In the genomic region with DNA sequence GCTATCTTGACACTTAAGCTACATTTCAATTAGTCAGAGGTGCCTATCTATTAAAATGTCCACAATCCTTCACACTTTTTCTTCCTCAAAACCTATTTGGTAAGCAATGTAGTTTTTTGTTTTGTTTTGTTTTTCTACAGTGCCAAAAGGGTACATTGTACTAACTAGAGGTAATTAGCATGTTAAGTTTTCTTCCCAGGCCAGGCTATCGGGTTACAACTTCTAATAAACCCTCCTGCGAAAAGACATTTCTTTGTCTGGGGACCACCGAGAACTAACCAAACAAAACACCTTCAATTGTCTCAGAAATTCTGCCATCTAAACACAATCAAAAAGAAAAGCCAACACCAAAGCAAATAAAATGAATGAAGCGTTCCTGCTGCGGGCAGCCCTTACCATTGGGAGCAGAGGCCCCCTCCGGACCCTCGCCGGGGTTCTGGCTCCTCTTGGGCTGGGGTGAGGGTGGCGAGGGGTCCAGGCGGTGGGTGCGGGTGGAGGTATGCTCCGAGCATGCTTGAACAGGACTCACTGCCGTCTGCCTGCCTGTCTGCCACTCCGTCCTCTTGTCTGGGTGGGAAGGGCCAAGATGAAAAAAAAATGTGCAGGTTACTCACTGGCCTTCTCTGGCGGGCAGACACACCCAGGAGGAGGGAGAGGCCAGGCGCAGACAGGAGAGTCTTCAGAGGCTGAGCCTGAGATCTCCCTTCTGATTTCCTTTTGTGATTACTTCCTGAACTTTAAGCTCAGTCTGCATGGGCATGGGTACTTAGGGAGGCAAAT, we compare ENCODE assay signal across 9 cellular contexts.
DNase-seq lines count a peak whose midpoint lies in the region; ATAC-seq and TF ChIP-seq lines count a peak whose summit lies in the region.
"Had no signal": no experiment of that assay in that cellular context is flagged by ENCODE, and none has a peak within 500 bp of the region (broad histone marks: within the 10 kb centered on the region; RNA-seq: fewer than 3 reads in every experiment).

No MANE protein-coding gene starts in this region.

- no CpG with 5 or more reads among the region's 16 CpGs for WGBS in mesendoderm (ENCODE audit: extremely low coverage, insufficient coverage, low lambda C conversion rate)

- H3K79me2 ChIP-seq in mesendoderm (ENCODE audit: control insufficient read depth, insufficient read depth, low read length) = peaks cover 40% of the 10 kb centered on the region

- TF ChIP-seq CTCF in BE2C (IDR thresholded peaks at IDR 0.05; ENCODE audit: low read depth, low read length) = no peak
- TF ChIP-seq CTCF in GM10266 (IDR thresholded peaks at IDR 0.05; ENCODE audit: control insufficient read depth, insufficient read depth, low read depth, missing control alignments) = no peak

- H3K27me3 ChIP-seq in BE2C (no peaks in the 10 kb centered on the region), mesendoderm (ENCODE audit: insufficient read depth, low read length, poor library complexity) (no peaks in the 10 kb centered on the region)

- no peak overlapping the region for H4K5ac ChIP-seq in mesendoderm (ENCODE audit: low read length)

- no peak overlapping the region for H3K23ac ChIP-seq in mesendoderm (ENCODE audit: low read length)

- H3K4me2 ChIP-seq in mesendoderm (ENCODE audit: low read length) = peak overlapping the region; percentile 20

- no peak overlapping the region for H2AK5ac ChIP-seq in mesendoderm (ENCODE audit: low read length)

- no peak overlapping the region for H3K18ac ChIP-seq in mesendoderm (ENCODE audit: low read length)

- no peak overlapping the region for H3K4ac ChIP-seq in mesendoderm (ENCODE audit: low read depth, low read length)

- H3K4me1 ChIP-seq in BE2C (peaks cover 3% of the 10 kb centered on the region; the same call in 1 of the 2 replicates), mesendoderm (ENCODE audit: control insufficient read depth, low read depth, low read length) (peaks cover 33% of the 10 kb centered on the region)

- ATAC-seq in HG02870 (IDR thresholded peaks at IDR 0.05; ENCODE audit: unreplicated experiment) = no peak

- H3K9ac ChIP-seq in mesendoderm (ENCODE audit: low read length) = peak overlapping the region; percentile 59

- peak overlapping the region; percentile 58 for H3K27ac ChIP-seq in mesendoderm (ENCODE audit: low read depth, low read length)

- no peak overlapping the region for H4K8ac ChIP-seq in mesendoderm (ENCODE audit: low read depth, low read length)

- H2BK5ac ChIP-seq in mesendoderm (ENCODE audit: low read length) = no peak overlapping the region

- peak; percentile 34 for DNase-seq in BE2C
- peak; percentile 65 to 86 (median 80) for DNase-seq in NCI-H1417 (lab: John Stamatoyannopoulos, UW)
- peak; percentile 76 for DNase-seq in astrocyte of the hippocampus (ENCODE audit: low read depth, low spot score)
- DNase-seq in mesendoderm = peak; percentile 94
- no peak for DNase-seq in anterior cingulate cortex (lab: John Stamatoyannopoulos, UW)
- no peak for DNase-seq in GM10266 (ENCODE audit: extremely low spot score)
- DNase-seq in T-helper 2 cell = no peak
- DNase-seq: AML-193 had no signal

- H2BK120ac ChIP-seq in mesendoderm (ENCODE audit: low read depth, low read length) = no peak overlapping the region

- H3K36me3 ChIP-seq in BE2C = no peaks in the 10 kb centered on the region
- no peaks in the 10 kb centered on the region for H3K36me3 ChIP-seq in mesendoderm (ENCODE audit: control insufficient read depth, insufficient read depth, low read length)

- no peak overlapping the region for H2BK15ac ChIP-seq in mesendoderm (replicated peaks; ENCODE audit: low read depth)

- no peak overlapping the region for H3K4me3 ChIP-seq in BE2C (ENCODE audit: low read depth, low read length)
- peak overlapping the region; percentile 21 for H3K4me3 ChIP-seq in mesendoderm (ENCODE audit: low read length)

- peak overlapping the region; percentile 84 for H3K56ac ChIP-seq in mesendoderm (ENCODE audit: low read length)

- H3K79me1 ChIP-seq in mesendoderm (ENCODE audit: low read length) = peaks cover 12% of the 10 kb centered on the region

- no peaks in the 10 kb centered on the region for H3K9me3 ChIP-seq in BE2C

Comparison
In these comparisons a context has a peak if more than half of its experiments do, and no peak if none do; other contexts are left out.
1. DNase-seq: peak in BE2C (single experiment), NCI-H1417 (3 of 3), astrocyte of the hippocampus (single experiment) and mesendoderm (single experiment); none in anterior cingulate cortex (0 of 58), GM10266 (single experiment) and T-helper 2 cell (0 of 5).